8 cellular contexts compared by ENCODE assay signal in genomic region chr6:118735320-118735719, GRCh38.
DNase-seq lines count a peak whose midpoint lies in the region; ATAC-seq and TF ChIP-seq lines count a peak whose summit lies in the region.
"Had no signal": no experiment of that assay in that cellular context is flagged by ENCODE, and none has a peak within 500 bp of the region (broad histone marks: within the 10 kb centered on the region; RNA-seq: fewer than 3 reads in every experiment).

No MANE protein-coding gene starts in this region.

- ATAC-seq in GM18502 (IDR thresholded peaks at IDR 0.05; ENCODE audit: poor library complexity, unreplicated experiment) = peak; percentile 62
- ATAC-seq in PC-3 = peak; percentile 42; the same call in 1 of the 2 replicates
- ATAC-seq in sciatic nerve = peak; percentile 60

- no peak overlapping the region for H3K9ac ChIP-seq in PC-3 (ENCODE audit: low read length)
- H3K9ac ChIP-seq in fibroblast of lung (ENCODE audit: insufficient read depth, low read length) = no peak overlapping the region

- CTCF ChIA-PET in PC-3 (lab: Charles Lee) = no interaction called here

- POLR2A ChIA-PET in PC-3 (lab: Charles Lee; ENCODE audit: unreplicated experiment) = no interaction called here

- TF ChIP-seq CTCF in PC-3 (conservative IDR thresholded peaks at IDR 0.05; ENCODE audit: low read depth, low read length) (peak; percentile 53), fibroblast of lung (conservative IDR thresholded peaks at IDR 0.05 in 1 of 2, IDR thresholded peaks at IDR 0.05 in 1 of 2; ENCODE audit: low read depth in 1 of 2, low read length in 2 of 2) (peak; percentile 15 to 48)

- H3K27ac ChIP-seq in PC-3 (ENCODE audit: low read length) (no peak overlapping the region), fibroblast of lung (ENCODE audit: insufficient read depth, low read length) (no peak overlapping the region)

- no peak overlapping the region for H3K4me3 Mint-ChIP-seq in T-helper 2 cell treated with Interferon-gamma antibody and Interleukin-4, amounts not matched to agents 5 μg/mL and 100 μg/mL, for 36 hours
- H3K4me3 Mint-ChIP-seq: brain had no signal

- no peaks in the 10 kb centered on the region for H4K20me1 ChIP-seq in PC-3 (ENCODE audit: low read length)
- H4K20me1 ChIP-seq in fibroblast of lung (ENCODE audit: control insufficient read depth, extremely low read depth, insufficient read depth, low read length) = no peaks in the 10 kb centered on the region

- no peak overlapping the region for H3K4me3 ChIP-seq in PC-3 (ENCODE audit: low read length)
- no peak overlapping the region for H3K4me3 ChIP-seq in fibroblast of lung (replicated peaks in 1 of 4; ENCODE audit: control extremely low read depth in 1 of 4, insufficient read depth in 1 of 4, low read depth in 3 of 4, low read length in 4 of 4)

- H3K36me3 Mint-ChIP-seq in T-helper 2 cell treated with Interferon-gamma antibody and Interleukin-4, amounts not matched to agents 5 μg/mL and 100 μg/mL, for 36 hours (ENCODE audit: low read depth) = no peaks in the 10 kb centered on the region
- H3K36me3 Mint-ChIP-seq: brain had no signal

- H3K4me1 ChIP-seq in PC-3 (ENCODE audit: insufficient read depth, low read length) (peaks cover 3% of the 10 kb centered on the region; the same call in 1 of the 2 replicates), fibroblast of lung (ENCODE audit: control insufficient read depth, extremely low read depth, insufficient read depth, low read length) (no peaks in the 10 kb centered on the region)

- BruUV-seq in PC-3 (replicated peaks; lab: Mats Ljungman, UMichigan) = no TSS peak

- H3K36me3 ChIP-seq in PC-3 (ENCODE audit: low read depth, low read length) = no peaks in the 10 kb centered on the region
- H3K36me3 ChIP-seq in fibroblast of lung (ENCODE audit: control insufficient read depth, insufficient read depth, low read length) = no peaks in the 10 kb centered on the region

- peaks cover 9% of the 10 kb centered on the region for H3K4me1 Mint-ChIP-seq in T-helper 2 cell treated with Interferon-gamma antibody and Interleukin-4, amounts not matched to agents 5 μg/mL and 100 μg/mL, for 36 hours (ENCODE audit: low read depth)

- DNase-seq in PC-3 (peak; percentile 28), fibroblast of lung (ENCODE audit: low read depth in 2 of 2) (peak in 1 of 2 donors; percentile 23), sciatic nerve (ENCODE audit: low spot score) (no peak), COR-L47 (lab: John Stamatoyannopoulos, UW) (no peak)
- no peak for DNase-seq in stimulated activated CD4-positive, alpha-beta T cell treated with anti-CD3 and anti-CD28 coated beads, Interleukin-2, amount 100 ng/mL, for 24 hours
- no peak for DNase-seq in T-helper 2 cell treated with Interferon-gamma antibody and Interleukin-4, amounts not matched to agents 5 μg/mL and 100 μg/mL, for 36 hours (ENCODE audit: low spot score)

- H2AFZ ChIP-seq in PC-3 (ENCODE audit: low read length) = no peak overlapping the region
- H2AFZ ChIP-seq in fibroblast of lung (ENCODE audit: low read length) = no peak overlapping the region

- H3K9me2 ChIP-seq in PC-3 (replicated peaks; ENCODE audit: low read length) = no peaks in the 10 kb centered on the region

- no peaks in the 10 kb centered on the region for H3K9me3 ChIP-seq in PC-3 (ENCODE audit: low read length)
- no peaks in the 10 kb centered on the region for H3K9me3 ChIP-seq in fibroblast of lung (ENCODE audit: control insufficient read depth, insufficient read depth, low read depth, low read length)

- no peaks in the 10 kb centered on the region for H3K27me3 Mint-ChIP-seq in T-helper 2 cell treated with Interferon-gamma antibody and Interleukin-4, amounts not matched to agents 5 μg/mL and 100 μg/mL, for 36 hours (ENCODE audit: low read depth)
- H3K27me3 Mint-ChIP-seq: brain had no signal

- intact Hi-C loops in PC-3 (cut with micrococcal nuclease) = no loop called here
- intact Hi-C loops in sciatic nerve (cut with DNase I) = no loop called here

- H3K79me2 ChIP-seq in PC-3 (ENCODE audit: low read length) (no peaks in the 10 kb centered on the region), fibroblast of lung (ENCODE audit: control insufficient read depth, insufficient read depth, low read length) (no peaks in the 10 kb centered on the region)

- H3K9me3 Mint-ChIP-seq in T-helper 2 cell treated with Interferon-gamma antibody and Interleukin-4, amounts not matched to agents 5 μg/mL and 100 μg/mL, for 36 hours = no peaks in the 10 kb centered on the region

- H3K27ac Mint-ChIP-seq in T-helper 2 cell treated with Interferon-gamma antibody and Interleukin-4, amounts not matched to agents 5 μg/mL and 100 μg/mL, for 36 hours = no peak overlapping the region

- H3F3A ChIP-seq in PC-3 (ENCODE audit: low read length, unreplicated experiment) = no peaks in the 10 kb centered on the region

- H3K4me2 ChIP-seq in PC-3 (ENCODE audit: low read length) = no peak overlapping the region
- no peak overlapping the region for H3K4me2 ChIP-seq in fibroblast of lung (ENCODE audit: extremely low read depth, insufficient read depth, low read length)

- H3K27me3 ChIP-seq in PC-3 (ENCODE audit: low read length) (no peaks in the 10 kb centered on the region), fibroblast of lung (ENCODE audit: control insufficient read depth, insufficient read depth, low read length) (no peaks in the 10 kb centered on the region)
